In genomic region chr13:96490590-96490989, GRCh38 we compare ENCODE assay signal across 24 cellular contexts.
"Had no signal": no experiment of that assay in that cellular context is flagged by ENCODE, and none has a peak within 500 bp of the region (broad histone marks: within the 10 kb centered on the region; RNA-seq: fewer than 3 reads in every experiment).

No MANE protein-coding gene starts in this region.

- H3K27me3 ChIP-seq: heart right ventricle, hepatocyte, ovary, spleen, tibial nerve, uterus had no signal

- H3K4me3 ChIP-seq: heart right ventricle, hepatocyte, lower lobe of right lung, ovary, prostate gland, spleen, tibial nerve, uterus had no signal

- H3K9me3 ChIP-seq: lower lobe of right lung, ovary, prostate gland, tibial nerve, uterus had no signal

- H3K36me3 ChIP-seq: heart right ventricle, lower lobe of right lung, ovary, prostate gland, spleen, tibial nerve, uterus had no signal

- ATAC-seq: left lobe of liver; lower lobe of right lung; natural killer cell; right cardiac atrium; sciatic nerve; stimulated activated memory B cell treated with anti-CD40 and anti-IgM and Interleukin-4, amounts not matched to agents 10 μg/mL and 1 μg/mL and 100 μg/mL, for 72 hours; stimulated activated naive CD8-positive, alpha-beta T cell treated with anti-CD3 and anti-CD28 coated beads, Interleukin-15, amount 100 ng/mL, for 72 hours had no signal

- H3K27ac ChIP-seq: hepatocyte, lower lobe of right lung, ovary, prostate gland, spleen, tibial nerve, uterus had no signal

- H3K79me2 ChIP-seq: hepatocyte had no signal

- H2AFZ ChIP-seq: hepatocyte had no signal

- H3K4me2 ChIP-seq: hepatocyte had no signal

- DNase-seq: heart right ventricle; islet precursor cell; lower lobe of right lung; mammary epithelial cell; mesenchymal stem cell; naive B cell; natural killer cell; nephron progenitor cell; ovary; retina; right cardiac atrium; small intestine; spleen; stimulated activated CD4-positive, alpha-beta T cell treated with anti-CD3 and anti-CD28 coated beads, Interleukin-4, amount 100 ng/mL, for 24 hours; stimulated activated naive CD4-positive, alpha-beta T cell treated with Interleukin-2 at 50 U/mL for 16 hours; stimulated activated naive CD8-positive, alpha-beta T cell treated with anti-CD3 and anti-CD28 coated beads, Interleukin-15, amount 100 ng/mL, for 72 hours; substantia nigra; uterus had no signal
